In the genomic region with DNA sequence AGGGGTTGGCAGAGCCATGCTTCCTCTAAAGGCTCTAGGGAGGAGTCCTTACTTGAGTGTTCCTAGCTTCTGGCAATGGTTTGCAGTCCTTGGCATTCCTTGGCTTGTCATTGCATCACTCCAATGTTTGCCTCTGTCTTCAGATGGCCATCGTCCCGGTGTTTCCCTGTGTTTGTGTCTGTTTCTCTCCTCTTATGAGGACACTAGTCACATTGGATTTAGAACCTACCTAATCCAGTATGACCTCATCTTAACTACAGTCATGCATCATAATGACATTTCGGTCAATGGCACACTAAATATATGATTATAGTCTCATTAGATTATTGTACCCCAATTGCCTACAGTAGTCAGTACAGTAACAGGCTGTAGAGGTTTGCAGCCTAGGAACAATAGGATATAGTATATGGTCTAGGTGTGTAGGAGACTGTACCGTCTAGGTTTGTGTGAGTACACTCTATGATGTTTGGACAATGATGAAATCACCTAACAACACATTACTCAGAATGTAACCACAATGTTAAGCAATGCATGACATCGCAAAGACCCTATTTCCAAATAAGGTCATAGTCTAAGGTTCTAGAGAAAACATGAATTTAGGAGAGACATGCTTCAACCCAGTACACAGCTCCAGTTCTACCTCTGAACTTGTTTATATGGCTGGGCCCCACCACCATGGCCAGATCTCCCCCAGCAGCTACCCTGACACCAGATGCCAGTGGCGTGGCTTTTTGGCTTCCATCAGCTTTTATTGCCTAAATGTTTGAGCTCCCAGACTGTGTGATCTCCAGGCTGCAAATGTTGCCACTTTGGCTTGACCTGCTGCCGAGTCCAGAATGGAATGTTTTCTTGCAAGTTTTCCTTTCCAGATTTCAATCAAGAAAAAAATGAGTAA, we compare ENCODE assay signal across 17 cellular contexts. TPM values are rescaled to one million over a fixed set of nuclear protein-coding genes. Genes with fewer than 3 reads are reported as not detected.
DNase-seq lines count a peak whose midpoint lies in the region; ATAC-seq lines count a peak whose summit lies in the region.
"Had no signal": no experiment of that assay in that cellular context is flagged by ENCODE, and none has a peak within 500 bp of the region (broad histone marks: within the 10 kb centered on the region; RNA-seq: fewer than 3 reads in every experiment).

No MANE protein-coding gene starts in this region.

- H3K36me3 ChIP-seq in adipocyte (ENCODE audit: control insufficient read depth, insufficient read depth, low read length, severe bottlenecking), result no peaks in the 10 kb centered on the region
- H3K36me3 ChIP-seq: stomach had no signal

- ATAC-seq in HG03354 (IDR thresholded peaks at IDR 0.05; ENCODE audit: poor library complexity, severe bottlenecking, unreplicated experiment), result no peak
- ATAC-seq in HG03571 (IDR thresholded peaks at IDR 0.05; ENCODE audit: unreplicated experiment), result no peak

- no peaks in the 10 kb centered on the region for H3K27me3 Mint-ChIP-seq in activated T-helper 2 cell treated with anti-CD3 and anti-CD28 coated beads, Interferon-gamma antibody, Interleukin-2, Interleukin-4, amounts not matched to agents 10 μg/mL and 5 μg/mL and 100 μg/mL, durations not matched to agents 14 hours and 24 hours and 36 hours (ENCODE audit: low read depth)

- intact Hi-C loops in activated T-helper 2 cell treated with anti-CD3 and anti-CD28 coated beads, Interferon-gamma antibody, Interleukin-2, Interleukin-4, amounts not matched to agents 10 μg/mL and 5 μg/mL and 100 μg/mL, durations not matched to agents 14 hours and 24 hours and 36 hours (cut with micrococcal nuclease), result no loop called here

- peaks cover 22% of the 10 kb centered on the region for H3K4me1 ChIP-seq in adipocyte (ENCODE audit: control insufficient read depth, insufficient read depth, low read length)
- H3K4me1 ChIP-seq: stomach had no signal

- no peaks in the 10 kb centered on the region for H3K27me3 ChIP-seq in adipocyte (replicated peaks; ENCODE audit: control insufficient read depth, insufficient read depth, low read length)
- H3K27me3 ChIP-seq: stomach had no signal

- no peaks in the 10 kb centered on the region for H3K4me1 Mint-ChIP-seq in activated T-helper 2 cell treated with anti-CD3 and anti-CD28 coated beads, Interferon-gamma antibody, Interleukin-2, Interleukin-4, amounts not matched to agents 10 μg/mL and 5 μg/mL and 100 μg/mL, durations not matched to agents 14 hours and 24 hours and 36 hours (ENCODE audit: low read depth)

- no peaks in the 10 kb centered on the region for H3K9me3 Mint-ChIP-seq in activated T-helper 2 cell treated with anti-CD3 and anti-CD28 coated beads, Interferon-gamma antibody, Interleukin-2, Interleukin-4, amounts not matched to agents 10 μg/mL and 5 μg/mL and 100 μg/mL, durations not matched to agents 14 hours and 24 hours and 36 hours

- peaks cover 21% of the 10 kb centered on the region for H3K9me3 ChIP-seq in adipocyte (ENCODE audit: control insufficient read depth, low read length)

- H3K36me3 Mint-ChIP-seq in activated T-helper 2 cell treated with anti-CD3 and anti-CD28 coated beads, Interferon-gamma antibody, Interleukin-2, Interleukin-4, amounts not matched to agents 10 μg/mL and 5 μg/mL and 100 μg/mL, durations not matched to agents 14 hours and 24 hours and 36 hours (ENCODE audit: low read depth), result no peaks in the 10 kb centered on the region

- H3K9ac ChIP-seq in adipocyte (ENCODE audit: low read length), result no peak overlapping the region

- DNase-seq in AG08395 (ENCODE audit: low spot score) (peak; percentile 19), HuH-7 (ENCODE audit: low spot score) (peak; percentile 26), adipocyte (ENCODE audit: low read depth) (peak; percentile 50), iris pigment epithelial cell (ENCODE audit: low read depth) (peak; percentile 58), DMS 273 (lab: John Stamatoyannopoulos, UW; ENCODE audit: unreplicated experiment) (no peak)
- no peak for DNase-seq in activated T-helper 2 cell treated with anti-CD3 and anti-CD28 coated beads, Interferon-gamma antibody, Interleukin-2, Interleukin-4, amounts not matched to agents 10 μg/mL and 5 μg/mL and 100 μg/mL, durations not matched to agents 14 hours and 24 hours and 36 hours (ENCODE audit: low spot score)
- DNase-seq: activated CD4-positive, alpha-beta T cell treated with anti-CD3 and anti-CD28 coated beads, Interleukin-2, amount 50 U/mL, for 1 hour; activated effector memory CD4-positive, alpha-beta T cell treated with anti-CD3 and anti-CD28 coated beads, Interleukin-2, amount 50 U/mL, for 16 hours; cerebellar nuclear complex; GDM1; glutamatergic neuron; GOT3; occipital lobe; stomach had no signal

- no peak overlapping the region for H3K27ac Mint-ChIP-seq in activated T-helper 2 cell treated with anti-CD3 and anti-CD28 coated beads, Interferon-gamma antibody, Interleukin-2, Interleukin-4, amounts not matched to agents 10 μg/mL and 5 μg/mL and 100 μg/mL, durations not matched to agents 14 hours and 24 hours and 36 hours

- H3K4me3 ChIP-seq in adipocyte (ENCODE audit: low read length), result no peak overlapping the region
- H3K4me3 ChIP-seq: stomach had no signal

- H3K4me3 Mint-ChIP-seq in activated T-helper 2 cell treated with anti-CD3 and anti-CD28 coated beads, Interferon-gamma antibody, Interleukin-2, Interleukin-4, amounts not matched to agents 10 μg/mL and 5 μg/mL and 100 μg/mL, durations not matched to agents 14 hours and 24 hours and 36 hours (ENCODE audit: low read depth), result no peak overlapping the region

RNA-seq across cellular contexts. Expression of a gene that starts 22.1 kb away (rescaled TPM):
- not detected in 2 replicates for total RNA-seq in activated T-helper 2 cell treated with anti-CD3 and anti-CD28 coated beads, Interferon-gamma antibody, Interleukin-2, Interleukin-4, amounts not matched to agents 10 μg/mL and 5 μg/mL and 100 μg/mL, durations not matched to agents 14 hours and 24 hours and 36 hours
- total RNA-seq: lung microvascular endothelial cell, occipital lobe had no signal

Comparison
In these comparisons a context has a peak if more than half of its experiments do, and no peak if none do; other contexts are left out.
1. DNase-seq: peak in AG08395 (single experiment), HuH-7 (single experiment), adipocyte (single experiment) and iris pigment epithelial cell (single experiment); none in DMS 273 (single experiment) and activated T-helper 2 cell treated with anti-CD3 and anti-CD28 coated beads, Interferon-gamma antibody, Interleukin-2, Interleukin-4, amounts not matched to agents 10 μg/mL and 5 μg/mL and 100 μg/mL, durations not matched to agents 14 hours and 24 hours and 36 hours (single experiment).